8 cellular contexts compared by ENCODE assay signal in genomic region chr5:179559280-179560252, GRCh38.
DNase-seq lines count a peak whose midpoint lies in the region; FAIRE-seq lines count a peak whose summit lies in the region.

No MANE protein-coding gene starts in this region.

- peaks cover 5% of the 10 kb centered on the region for H3K4me1 ChIP-seq in iPS-15b (ENCODE audit: control insufficient read depth, insufficient read depth, low read length)

- peak overlapping the region; percentile 97 for H3K4me3 ChIP-seq in iPS-15b (ENCODE audit: low read depth, low read length)
- H3K4me3 ChIP-seq in skeletal muscle cell (ENCODE audit: low read depth, low read length), result peak overlapping the region; percentile 90

- no peaks in the 10 kb centered on the region for H3K9me3 ChIP-seq in iPS-15b (ENCODE audit: control insufficient read depth, insufficient read depth, low read length)

- no peaks in the 10 kb centered on the region for H3K27me3 ChIP-seq in iPS-15b (ENCODE audit: control insufficient read depth, insufficient read depth, low read length)

- DNase-seq in ELR (ENCODE audit: low read depth) (peak; percentile 99), HCEC 1CT (peak; percentile 99), NCI-H1417 (lab: John Stamatoyannopoulos, UW) (peak; percentile 91 to 98 (median 98)), T47D (ENCODE audit: low read depth in 1 of 2, low spot score in 1 of 2) (peak; percentile 98 to 99), skeletal muscle cell (ENCODE audit: low read depth) (peak; percentile 96), NCI-H446 treated with DMSO at 0.1 percent for 48 hours (lab: John Stamatoyannopoulos, UW) (no peak)

- in situ Hi-C loops in T47D (cut with HindIII; ENCODE audit: low pct_unique_long_range_greater_than_20kb, low sequenced_read_pairs), result no loop called here

- peak; percentile 87 for FAIRE-seq in TTC549 (lab: Jason Lieb, UNC)

- peak overlapping the region; percentile 92 for H3K9ac ChIP-seq in iPS-15b (ENCODE audit: low read depth, low read length)

- H3K36me3 ChIP-seq in iPS-15b (ENCODE audit: control insufficient read depth, insufficient read depth, low read length), result peaks cover 17% of the 10 kb centered on the region
